In genomic region chr16:31714899-31715504, GRCh38 we compare ENCODE assay signal across 8 cellular contexts.
DNase-seq lines count a peak whose midpoint lies in the region; ATAC-seq and TF ChIP-seq lines count a peak whose summit lies in the region.

No MANE protein-coding gene starts in this region.

- ATAC-seq in activated T-helper 17 cell treated with anti-CD3 and anti-CD28 coated beads, Interleukin-2, amount 50 U/mL, for 72 hours (replicated peaks), result peak; percentile 29
- ATAC-seq in memory B cell (ENCODE audit: low read depth) (no peak), HG02759 (IDR thresholded peaks at IDR 0.05; ENCODE audit: unreplicated experiment) (no peak), GM21723 (IDR thresholded peaks at IDR 0.05; ENCODE audit: unreplicated experiment) (no peak), gastroesophageal sphincter (no peak)

- H3K9me3 Mint-ChIP-seq in CD14-positive monocyte, result peaks cover 21 to 58% (median 41%) of the 10 kb centered on the region in 7 donors
- no peaks in the 10 kb centered on the region for H3K9me3 Mint-ChIP-seq in activated T-helper 17 cell treated with anti-CD3 and anti-CD28 coated beads, Interleukin-2, amount 50 U/mL, for 72 hours
- no peaks in the 10 kb centered on the region for H3K9me3 Mint-ChIP-seq in memory B cell

- TF ChIP-seq POLR2A in gastroesophageal sphincter (IDR thresholded peaks at IDR 0.05), result no peak

- H3K4me3 Mint-ChIP-seq in CD14-positive monocyte (peak overlapping the region in 1 of 2 donors; percentile 33), memory B cell (peak overlapping the region; percentile 99)
- peak overlapping the region; percentile 83 for H3K4me3 Mint-ChIP-seq in activated T-helper 17 cell treated with anti-CD3 and anti-CD28 coated beads, Interleukin-2, amount 50 U/mL, for 72 hours

- H3K36me3 Mint-ChIP-seq in CD14-positive monocyte, result peaks cover 27 to 30% of the 10 kb centered on the region in 2 donors
- H3K36me3 Mint-ChIP-seq in activated T-helper 17 cell treated with anti-CD3 and anti-CD28 coated beads, Interleukin-2, amount 50 U/mL, for 72 hours (ENCODE audit: low read depth), result peaks cover 65% of the 10 kb centered on the region
- peaks cover 8% of the 10 kb centered on the region for H3K36me3 Mint-ChIP-seq in memory B cell

- intact Hi-C loops in CD14-positive monocyte (cut with micrococcal nuclease), result no loop called here

- H3K27me3 Mint-ChIP-seq in CD14-positive monocyte (ENCODE audit: low read depth in 3 of 3), result peaks cover 1 to 7% (median 2%) of the 10 kb centered on the region in 3 donors
- H3K27me3 Mint-ChIP-seq in activated T-helper 17 cell treated with anti-CD3 and anti-CD28 coated beads, Interleukin-2, amount 50 U/mL, for 72 hours, result no peaks in the 10 kb centered on the region
- H3K27me3 Mint-ChIP-seq in memory B cell, result no peaks in the 10 kb centered on the region

- H3K27ac Mint-ChIP-seq in CD14-positive monocyte (peak overlapping the region in 4 of 7 donors; percentile 11 to 84 (median 71)), memory B cell (peak overlapping the region; percentile 96)
- peak overlapping the region; percentile 99 for H3K27ac Mint-ChIP-seq in activated T-helper 17 cell treated with anti-CD3 and anti-CD28 coated beads, Interleukin-2, amount 50 U/mL, for 72 hours

- in situ Hi-C loops in GM13976 (cut with MboI; ENCODE audit: low sequenced_read_pairs, unreplicated experiment), result loop anchor here (25.0 kb wide), 1 partner anchor 203 kb away; the partner anchor contains the start of gene RUSF1

- H3K27ac ChIP-seq in gastroesophageal sphincter, result no peak overlapping the region

- no peaks in the 10 kb centered on the region for H3K27me3 ChIP-seq in gastroesophageal sphincter

- H3K9me3 ChIP-seq in gastroesophageal sphincter, result no peaks in the 10 kb centered on the region

- H3K36me3 ChIP-seq in gastroesophageal sphincter, result peaks cover 0 to 5% of the 10 kb centered on the region in 2 donors

- peaks cover 27% of the 10 kb centered on the region for H3K4me1 Mint-ChIP-seq in CD14-positive monocyte
- H3K4me1 Mint-ChIP-seq in activated T-helper 17 cell treated with anti-CD3 and anti-CD28 coated beads, Interleukin-2, amount 50 U/mL, for 72 hours, result peaks cover 26% of the 10 kb centered on the region
- peaks cover 35% of the 10 kb centered on the region for H3K4me1 Mint-ChIP-seq in memory B cell

- peaks cover 0 to 37% (median 7%) of the 10 kb centered on the region in 3 donors for H3K4me1 ChIP-seq in gastroesophageal sphincter

- TF ChIP-seq CTCF in CD14-positive monocyte (IDR thresholded peaks at IDR 0.05) (no peak), GM13976 (IDR thresholded peaks at IDR 0.05; ENCODE audit: borderline replicate concordance, control extremely low read depth, extremely low read depth, insufficient read depth, missing control alignments) (no peak), gastroesophageal sphincter (IDR thresholded peaks at IDR 0.05) (no peak)

- no peak for TF ChIP-seq EP300 in gastroesophageal sphincter (IDR thresholded peaks at IDR 0.05)

- peak overlapping the region in 1 of 2 donors; percentile 97 for H3K4me3 ChIP-seq in gastroesophageal sphincter

- WGBS in gastroesophageal sphincter (ENCODE audit: low coverage in 1 of 2), 2 donors, result 69 to 83% methylated on average over 1 to 2 of the region's 2 CpGs

- DNase-seq in CD14-positive monocyte (ENCODE audit: low spot score) (no peak), GM13976 (ENCODE audit: low spot score) (peak; percentile 26), memory B cell (ENCODE audit: low spot score in 2 of 2) (no peak), GM19238 (ENCODE audit: insufficient read length, low spot score) (no peak)
